ENCODE assay signal across 21 cellular contexts in the genomic region with DNA sequence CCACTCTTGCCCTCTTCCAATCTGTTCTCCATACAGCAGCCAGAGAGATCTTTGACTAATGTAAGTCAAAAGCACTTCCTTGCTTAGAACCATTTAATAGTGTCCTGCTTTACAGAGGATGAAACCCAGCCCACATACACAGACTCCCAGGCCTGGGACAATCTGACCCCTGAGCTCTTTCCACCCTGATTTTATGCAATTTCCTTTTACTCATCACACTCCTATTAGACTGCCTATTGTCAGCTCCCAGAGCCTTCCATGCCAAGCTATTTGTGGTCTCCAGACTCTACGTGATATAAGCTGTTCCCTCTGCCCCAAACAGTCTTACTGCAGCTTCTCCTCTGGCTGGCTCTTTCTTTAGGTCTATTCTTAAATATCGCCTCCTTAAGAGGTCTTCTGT. TPM values are rescaled to one million over a fixed set of nuclear protein-coding genes. Genes with fewer than 3 reads are reported as not detected.
DNase-seq lines count a peak whose midpoint lies in the region; ATAC-seq, FAIRE-seq and TF ChIP-seq lines count a peak whose summit lies in the region.
"Had no signal": no experiment of that assay in that cellular context is flagged by ENCODE, and none has a peak within 500 bp of the region (broad histone marks: within the 10 kb centered on the region; RNA-seq: fewer than 3 reads in every experiment).

No MANE protein-coding gene starts in this region.

- peak overlapping the region; percentile 35 for H4K91ac ChIP-seq in IMR-90 (ENCODE audit: insufficient read depth, low read depth, low read length)

- TF ChIP-seq CTCF in IMR-90 (conservative IDR thresholded peaks at IDR 0.05; ENCODE audit: low read depth, low read length) (no peak), bronchial epithelial cell (IDR thresholded peaks at IDR 0.05; ENCODE audit: insufficient read depth, low read length, severe bottlenecking) (no peak), left lung (IDR thresholded peaks at IDR 0.05) (no peak), esophagus squamous epithelium (IDR thresholded peaks at IDR 0.05) (no peak)

- H3K4me3 ChIP-seq in ACC112 (ENCODE audit: low read depth, low read length): no peak overlapping the region
- no peak overlapping the region for H3K4me3 ChIP-seq in IMR-90 (ENCODE audit: insufficient read depth, low read depth, low read length)
- no peak overlapping the region for H3K4me3 ChIP-seq in bronchial epithelial cell (ENCODE audit: low read depth, low read length)
- no peak overlapping the region for H3K4me3 ChIP-seq in left lung
- H3K4me3 ChIP-seq in esophagus squamous epithelium: no peak overlapping the region
- H3K4me3 ChIP-seq: lung, prostate gland, tibial nerve had no signal

- peaks cover 3% of the 10 kb centered on the region for H3K9me1 ChIP-seq in IMR-90 (ENCODE audit: insufficient read depth, low read length)

- H4K20me1 ChIP-seq in IMR-90 (ENCODE audit: insufficient read depth, low read length): no peaks in the 10 kb centered on the region

- H3K27me3 ChIP-seq in ACC112 (ENCODE audit: insufficient read depth, low read length) (no peaks in the 10 kb centered on the region), IMR-90 (ENCODE audit: control insufficient read depth, insufficient read depth, low read length) (no peaks in the 10 kb centered on the region), bronchial epithelial cell (ENCODE audit: control insufficient read depth, insufficient read depth, low read length) (no peaks in the 10 kb centered on the region), left lung (no peaks in the 10 kb centered on the region), esophagus squamous epithelium (no peaks in the 10 kb centered on the region)
- H3K27me3 ChIP-seq: tibial nerve had no signal

- BruUV-seq in IMR-90 (replicated peaks; lab: Mats Ljungman, UMichigan): no TSS peak

- H3K79me2 ChIP-seq in ACC112 (ENCODE audit: control insufficient read depth, insufficient read depth, low read length, unreplicated experiment): peaks cover 29% of the 10 kb centered on the region

- POLR2A ChIA-PET in IMR-90 (lab: Charles Lee; ENCODE audit: unreplicated experiment): no interaction called here

- H3K23ac ChIP-seq in IMR-90 (ENCODE audit: low read depth, low read length): peak overlapping the region; percentile 65

- no peak overlapping the region for H3K9ac ChIP-seq in IMR-90 (ENCODE audit: low read depth, low read length)

- H3K14ac ChIP-seq in IMR-90 (replicated peaks; ENCODE audit: low read depth, low read length): 0 out of 2 replicates have a peak overlapping the region, but pooled peaks have one; percentile 49

- H3K27ac ChIP-seq in ACC112 (ENCODE audit: low read depth, low read length) (peak overlapping the region; percentile 82), IMR-90 (ENCODE audit: insufficient read depth, low read length) (no peak overlapping the region), left lung (no peak overlapping the region), esophagus squamous epithelium (no peak overlapping the region)
- H3K27ac ChIP-seq: prostate gland, tibial nerve, VCaP had no signal

- dilution Hi-C loops in IMR-90 (cut with HindIII; ENCODE audit: low sequenced_read_pairs, unreplicated experiment): no loop called here

- no peaks in the 10 kb centered on the region for H3K36me3 ChIP-seq in ACC112 (ENCODE audit: insufficient read depth, low read length)
- H3K36me3 ChIP-seq in IMR-90 (ENCODE audit: control insufficient read depth, insufficient read depth, low read length): no peaks in the 10 kb centered on the region
- H3K36me3 ChIP-seq in bronchial epithelial cell (ENCODE audit: control insufficient read depth, insufficient read depth, low read length): no peaks in the 10 kb centered on the region
- H3K36me3 ChIP-seq in left lung: no peaks in the 10 kb centered on the region
- no peaks in the 10 kb centered on the region for H3K36me3 ChIP-seq in esophagus squamous epithelium
- H3K36me3 ChIP-seq: prostate gland, tibial nerve had no signal

- peak overlapping the region; percentile 41; the same call in 1 of the 2 replicates for H2BK20ac ChIP-seq in IMR-90 (ENCODE audit: low read depth, low read length)

- no peak for FAIRE-seq in bronchial epithelial cell (lab: Jason Lieb, UNC)
- FAIRE-seq: A204.1, endometrium had no signal

- ATAC-seq in IMR-90 (ENCODE audit: low read depth): peak; percentile 60
- ATAC-seq in left lung: peak; percentile 32
- ATAC-seq: activated CD8-positive, alpha-beta T cell treated with anti-CD3 and anti-CD28 coated beads, Interleukin-2, amount 10 ng/mL, durations not matched to agents 7 days and 5 days; naive thymus-derived CD8-positive, alpha-beta T cell; Right ventricle myocardium inferior; stimulated activated memory B cell treated with anti-CD40 and anti-IgM and Interleukin-4, amounts not matched to agents 10 μg/mL and 1 μg/mL and 100 μg/mL, for 72 hours had no signal

- H4K8ac ChIP-seq in IMR-90 (ENCODE audit: low read depth in 2 of 2, low read length in 2 of 2): peak overlapping the region; percentile 1 to 60; a peak in 2 of 4 replicates

- H2AFZ ChIP-seq in ACC112 (ENCODE audit: low read length, unreplicated experiment) (no peak overlapping the region), IMR-90 (replicated peaks; ENCODE audit: low read length, poor library complexity) (no peak overlapping the region)

- H3K4ac ChIP-seq in IMR-90 (ENCODE audit: low read depth, low read length): peak overlapping the region; percentile 79

- no peak overlapping the region; the same call in 1 of the 2 replicates for H3K4me2 ChIP-seq in IMR-90 (ENCODE audit: low read depth, low read length)

- TF ChIP-seq POLR2A in IMR-90 (IDR thresholded peaks at IDR 0.05; ENCODE audit: low read depth, low read length): no peak
- TF ChIP-seq POLR2A in esophagus squamous epithelium (IDR thresholded peaks at IDR 0.05): no peak

- peak overlapping the region; percentile 83; the same call in 1 of the 2 replicates for H2BK120ac ChIP-seq in IMR-90 (ENCODE audit: low read depth, low read length)

- CTCF ChIA-PET in IMR-90 (lab: Yijun Ruan, JAX): no interaction called here

- no peak overlapping the region for H2AK9ac ChIP-seq in IMR-90 (replicated peaks; ENCODE audit: low read depth, low read length, poor library complexity)

- H3K9me3 ChIP-seq in IMR-90 (ENCODE audit: control insufficient read depth, insufficient read depth, low read length) (no peaks in the 10 kb centered on the region), left lung (peaks cover 0 to 5% of the 10 kb centered on the region in 2 donors), esophagus squamous epithelium (no peaks in the 10 kb centered on the region)
- H3K9me3 ChIP-seq: prostate gland, tibial nerve had no signal

- H3K79me1 ChIP-seq in IMR-90 (ENCODE audit: low read depth in 1 of 2, low read length in 2 of 2): peaks cover 4 to 18% of the 10 kb centered on the region in 2 experiments; a peak in 3 of 4 replicates

- no peak for TF ChIP-seq RAD21 in IMR-90 (IDR thresholded peaks at IDR 0.05; ENCODE audit: low read length)

- peak overlapping the region; percentile 38; the same call in 2 of the 3 replicates for H2BK15ac ChIP-seq in IMR-90 (ENCODE audit: low read depth, low read length)

- H4K5ac ChIP-seq in IMR-90 (ENCODE audit: low read depth, low read length): peak overlapping the region; percentile 12

- in situ Hi-C loops in IMR-90 (cut with MboI; ENCODE audit: low sequenced_read_pairs): no loop called here

- intact Hi-C loops in IMR-90 (cut with micrococcal nuclease): no loop called here
- intact Hi-C loops in left lung (cut with DNase I): no loop called here
- intact Hi-C loops in esophagus squamous epithelium (cut with DNase I): no loop called here

- WGBS in IMR-90 (ENCODE audit: extremely low coverage in 2 of 2, insufficient read length in 1 of 2), 2 experiments: 14% methylated on average over 1 of the region's 2 CpGs; no CpG with 5 or more reads in 1 of the 2 experiments
- 76 to 90% methylated on average over 2 of the region's 2 CpGs for WGBS in esophagus squamous epithelium, 2 donors

- H3K4me1 ChIP-seq in ACC112 (ENCODE audit: control insufficient read depth, insufficient read depth, low read length, unreplicated experiment) (peaks cover 33% of the 10 kb centered on the region), IMR-90 (ENCODE audit: control insufficient read depth, insufficient read depth, low read length) (peaks cover 18% of the 10 kb centered on the region), left lung (no peaks in the 10 kb centered on the region), esophagus squamous epithelium (no peaks in the 10 kb centered on the region)
- H3K4me1 ChIP-seq: prostate gland had no signal

- DNase-seq in IMR-90 (peak; percentile 75), bronchial epithelial cell (ENCODE audit: low read depth) (peak; percentile 29), left lung (no peak), esophagus squamous epithelium (lab: John Stamatoyannopoulos, UW) (no peak), NCI-H774 (lab: John Stamatoyannopoulos, UW) (no peak), DMS79 treated with DMSO at 0.1 percent for 48 hours (lab: John Stamatoyannopoulos, UW) (no peak), OCI-M1 (lab: John Stamatoyannopoulos, UW) (no peak)
- DNase-seq: activated CD8-positive, alpha-beta T cell treated with anti-CD3 and anti-CD28 coated beads, Interleukin-2, amount 10 ng/mL, durations not matched to agents 7 days and 5 days; H9; Karpas-422; naive thymus-derived CD8-positive, alpha-beta T cell; NCI-H1436 had no signal

- H2BK5ac ChIP-seq in IMR-90 (ENCODE audit: low read depth, low read length, poor library complexity, severe bottlenecking): peak overlapping the region; percentile 57

- peak overlapping the region; percentile 39; the same call in 1 of the 2 replicates for H3K56ac ChIP-seq in IMR-90 (ENCODE audit: extremely low read depth, insufficient read depth, low read length)

- peak overlapping the region; percentile 42; the same call in 1 of the 2 replicates for H3K18ac ChIP-seq in IMR-90 (ENCODE audit: low read depth, low read length)

- H2AK5ac ChIP-seq in IMR-90 (ENCODE audit: low read depth, low read length): peak overlapping the region; percentile 75; the same call in 1 of the 2 replicates

TF ChIP-seq in IMR-90, 13 proteins besides CTCF, POLR2A, EP300 and RAD21:
- no peak for TF ChIP-seq FOS (IDR thresholded peaks at IDR 0.05; ENCODE audit: low read depth, low read length)
- 0 out of 2 replicates have a peak, but pooled peaks have one; percentile 45 for TF ChIP-seq CEBPB (IDR thresholded peaks at IDR 0.05; ENCODE audit: low read depth, low read length)

RNA-seq across cellular contexts. Expression of a gene that starts 28.1 kb away (rescaled TPM):
- total RNA-seq in IMR-90 (2012; rRNA removed): 9.0 and 9.2 TPM in 2 replicates
- 7.8 and 10.1 TPM in 2 replicates for polyA plus RNA-seq in IMR-90 (2012; rRNA removed)
- 2.9 and 5.5 TPM in 2 replicates for polyA plus RNA-seq in IMR-90 (2012; cell fraction: cytosol; rRNA removed)
- 39.5 and 39.7 TPM in 2 replicates for polyA plus RNA-seq in IMR-90 (2012; cell fraction: nucleus; rRNA removed; ENCODE audit: low replicate concordance)
- 8.8 and 10.3 TPM in 2 replicates for total RNA-seq in bronchial epithelial cell
- total RNA-seq in left lung: 10 to 100 TPM; 21.6 to 22.1 TPM
- 10 to 100 TPM in 1 of 4 donors, 1 to 10 TPM in 3; 1.9 to 18.3 (median 5.6) TPM for total RNA-seq in esophagus squamous epithelium

Comparison
In these comparisons a context has a peak if more than half of its experiments do, and no peak if none do; other contexts are left out.
1. DNase-seq: peak in IMR-90 (single experiment) and bronchial epithelial cell (single experiment); none in left lung (0 of 2), esophagus squamous epithelium (single experiment), NCI-H774 (single experiment), DMS79 treated with DMSO at 0.1 percent for 48 hours (single experiment) and OCI-M1 (single experiment).